10 cellular contexts compared by ENCODE assay signal in the genomic region with DNA sequence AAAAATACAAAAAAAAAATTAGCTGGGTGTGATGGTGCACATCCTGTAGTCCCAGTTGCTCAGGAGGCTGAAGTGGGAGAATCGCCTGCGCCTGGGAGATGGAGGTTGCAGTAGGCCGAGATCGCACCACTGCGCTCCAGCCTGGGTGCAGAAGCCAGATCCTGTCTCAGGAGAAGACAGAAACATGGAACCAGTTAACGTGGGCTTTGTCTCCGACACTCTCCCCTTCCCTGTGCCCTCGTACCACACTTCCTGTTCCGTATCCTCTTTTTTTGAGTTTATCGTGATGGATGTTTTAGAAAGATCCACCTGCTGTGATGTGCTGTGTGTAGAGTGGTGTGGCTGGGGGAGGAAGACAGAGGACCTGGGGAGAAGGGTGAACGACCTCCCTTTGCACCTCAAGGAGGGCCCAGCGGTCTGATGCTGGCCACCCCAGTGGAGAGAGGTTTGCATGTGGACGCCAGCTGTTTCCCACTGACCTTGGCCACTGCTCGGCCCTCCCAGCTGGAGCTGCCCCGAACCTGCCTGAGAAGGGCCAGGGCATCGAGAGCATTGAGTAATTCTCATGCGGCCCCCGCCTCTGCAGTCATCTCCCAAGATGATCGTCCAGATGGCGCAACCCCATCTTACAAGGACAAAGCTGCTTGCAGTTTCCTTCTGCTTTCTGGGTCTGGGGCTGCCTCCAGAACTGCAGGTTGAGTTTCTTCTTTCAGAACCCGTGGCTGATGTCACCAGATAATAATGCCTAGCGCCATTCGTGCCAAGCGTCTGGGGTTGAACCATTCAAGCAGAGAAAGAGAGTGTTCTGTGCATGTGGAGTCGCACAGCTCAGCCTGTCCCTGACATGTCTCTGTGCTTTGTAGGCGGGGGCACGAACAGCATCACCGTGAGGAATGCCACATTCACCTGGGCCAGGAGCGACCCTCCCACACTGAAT.
DNase-seq lines count a peak whose midpoint lies in the region; ATAC-seq, FAIRE-seq and TF ChIP-seq lines count a peak whose summit lies in the region.
"Had no signal": no experiment of that assay in that cellular context is flagged by ENCODE, and none has a peak within 500 bp of the region (broad histone marks: within the 10 kb centered on the region; RNA-seq: fewer than 3 reads in every experiment).

No MANE protein-coding gene starts in this region.

- H2AFZ ChIP-seq in astrocyte (ENCODE audit: low read depth, low read length): no peak overlapping the region

- TF ChIP-seq CTCF in astrocyte (IDR thresholded peaks at IDR 0.05; ENCODE audit: insufficient read depth, low read depth, low read length) (no peak), left lung (IDR thresholded peaks at IDR 0.05) (no peak), D721Med (IDR thresholded peaks at IDR 0.05; ENCODE audit: insufficient read depth, missing control alignments) (no peak)

- H3K9ac ChIP-seq in astrocyte (ENCODE audit: low read length): peak overlapping the region; percentile 40
- H3K9ac ChIP-seq in stomach smooth muscle (ENCODE audit: low read length in 2 of 2): peak overlapping the region; percentile 2

- peak overlapping the region; percentile 1 for H3K27ac Mint-ChIP-seq in astrocyte (ENCODE audit: unreplicated experiment)

- no peak overlapping the region for H3K4me3 Mint-ChIP-seq in astrocyte (ENCODE audit: unreplicated experiment)

- H3K36me3 Mint-ChIP-seq in astrocyte (ENCODE audit: low read depth, unreplicated experiment): peaks cover 21% of the 10 kb centered on the region

- ATAC-seq in left lung (peak; percentile 24), GM21423 (IDR thresholded peaks at IDR 0.05; ENCODE audit: unreplicated experiment) (no peak)

- no peak overlapping the region for H3K4me2 ChIP-seq in astrocyte (ENCODE audit: low read length)

- H3K27ac ChIP-seq in astrocyte (ENCODE audit: low read depth, low read length) (peak overlapping the region; percentile 50), left lung (peak overlapping the region in 1 of 2 donors; percentile 87), stomach smooth muscle (ENCODE audit: low read length) (peak overlapping the region; percentile 80)

- H3K4me1 ChIP-seq in astrocyte (ENCODE audit: insufficient read depth, low read length) (peaks cover 36% of the 10 kb centered on the region), left lung (peaks cover 10 to 39% of the 10 kb centered on the region in 2 donors), stomach smooth muscle (ENCODE audit: control insufficient read depth, insufficient read depth, low read length) (peaks cover 79% of the 10 kb centered on the region)

- H3K27me3 ChIP-seq in astrocyte (ENCODE audit: insufficient read depth, low read length): no peaks in the 10 kb centered on the region
- no peaks in the 10 kb centered on the region for H3K27me3 ChIP-seq in left lung
- no peaks in the 10 kb centered on the region for H3K27me3 ChIP-seq in stomach smooth muscle (ENCODE audit: control insufficient read depth in 1 of 2, insufficient read depth in 2 of 2, low read length in 2 of 2)

- H4K20me1 ChIP-seq in astrocyte (ENCODE audit: insufficient read depth, low read length): peaks cover 8% of the 10 kb centered on the region

- DNase-seq in astrocyte (ENCODE audit: low read depth): no peak
- peak; percentile 84 to 89 for DNase-seq in left lung
- DNase-seq in D721Med (ENCODE audit: insufficient read length, low spot score): no peak
- no peak for DNase-seq in HCEC 1CT
- no peak for DNase-seq in NCI-H1105 (lab: John Stamatoyannopoulos, UW)
- DNase-seq: NCI-H1694 treated with DMSO at 0.1 percent for 48 hours had no signal

- intact Hi-C loops in left lung (cut with DNase I): no loop called here

- H3K79me2 ChIP-seq in astrocyte (ENCODE audit: insufficient read depth, low read length): no peaks in the 10 kb centered on the region

- H3K27me3 Mint-ChIP-seq in astrocyte (ENCODE audit: low read depth, unreplicated experiment): no peaks in the 10 kb centered on the region

- FAIRE-seq in astrocyte (lab: Jason Lieb, UNC): no peak
- no peak for FAIRE-seq in D721Med (lab: Jason Lieb, UNC)
- FAIRE-seq: colon had no signal

- H3K4me1 Mint-ChIP-seq in astrocyte (ENCODE audit: low read depth, unreplicated experiment): peaks cover 28% of the 10 kb centered on the region

- no peak overlapping the region for H3K4me3 ChIP-seq in astrocyte (ENCODE audit: insufficient read depth, low read depth, low read length)
- no peak overlapping the region for H3K4me3 ChIP-seq in left lung
- peak overlapping the region in 1 of 2 donors; percentile 22 for H3K4me3 ChIP-seq in stomach smooth muscle (ENCODE audit: low read length in 2 of 2)

- H3K36me3 ChIP-seq in astrocyte (ENCODE audit: insufficient read depth, low read length) (peaks cover 17% of the 10 kb centered on the region), left lung (peaks cover 0 to 80% of the 10 kb centered on the region in 2 donors), stomach smooth muscle (ENCODE audit: control insufficient read depth in 2 of 2, insufficient read depth in 2 of 2, low read length in 2 of 2) (peaks cover 19 to 22% of the 10 kb centered on the region in 2 donors)

- peak; percentile 77; the same call in 1 of the 2 replicates for TF ChIP-seq EP300 in Ishikawa (IDR thresholded peaks at IDR 0.05; ENCODE audit: borderline replicate concordance)

- H3K9me3 Mint-ChIP-seq in astrocyte (ENCODE audit: unreplicated experiment): no peaks in the 10 kb centered on the region

- H3K9me3 ChIP-seq in astrocyte (ENCODE audit: insufficient read depth, low read depth, low read length) (peaks cover 5% of the 10 kb centered on the region), left lung (no peaks in the 10 kb centered on the region), stomach smooth muscle (ENCODE audit: control insufficient read depth in 2 of 2, low read length in 2 of 2) (no peaks in the 10 kb centered on the region)

- TF ChIP-seq RAD21 in Ishikawa (IDR thresholded peaks at IDR 0.05; ENCODE audit: low read depth): no peak

TF ChIP-seq in Ishikawa, 13 proteins besides CTCF, POLR2A, EP300 and RAD21:
- TF ChIP-seq FOXM1 (IDR thresholded peaks at IDR 0.05; ENCODE audit: borderline replicate concordance, low read depth) (no peak), TCF12 (IDR thresholded peaks at IDR 0.05; ENCODE audit: low read depth) (0 out of 2 replicates have a peak, but pooled peaks have one; percentile 52), TEAD4 (IDR thresholded peaks at IDR 0.05) (peak; percentile 66), NFIC (IDR thresholded peaks at IDR 0.05) (peak; percentile 69), USF1 (IDR thresholded peaks at IDR 0.05) (0 out of 2 replicates have a peak, but pooled peaks have one; percentile 3), ZBTB7A (IDR thresholded peaks at IDR 0.05; ENCODE audit: low read depth) (no peak), EGR1 (IDR thresholded peaks at IDR 0.05) (no peak), REST (IDR thresholded peaks at IDR 0.05; ENCODE audit: low read depth) (no peak), YY1 (IDR thresholded peaks at IDR 0.05; ENCODE audit: low read depth) (no peak), TAF1 (IDR thresholded peaks at IDR 0.05; ENCODE audit: low read depth) (no peak; the same call in 1 of the 2 replicates), CREB1 (IDR thresholded peaks at IDR 0.05; ENCODE audit: low read depth) (no peak), MAX (IDR thresholded peaks at IDR 0.05) (peak; percentile 35), CEBPB (IDR thresholded peaks at IDR 0.05) (peak; percentile 84)
TF ChIP-seq in Ishikawa: peak in this region for 6.

Comparison
In these comparisons a context has a peak if more than half of its experiments do, and no peak if none do; other contexts are left out.
1. DNase-seq: peak in left lung (2 of 2); none in astrocyte (single experiment), D721Med (single experiment), HCEC 1CT (single experiment) and NCI-H1105 (single experiment).